Comparison of ENCODE assay signal across 14 cellular contexts in genomic region chr16:9821331-9821730, GRCh38.
"Had no signal": no experiment of that assay in that cellular context is flagged by ENCODE, and none has a peak within 500 bp of the region (broad histone marks: within the 10 kb centered on the region; RNA-seq: fewer than 3 reads in every experiment).

No MANE protein-coding gene starts in this region.

- H3K4me1 Mint-ChIP-seq: naive B cell; stimulated activated naive B cell treated with anti-CD40 and anti-IgM and Interleukin-4, amounts not matched to agents 10 μg/mL and 1 μg/mL and 100 μg/mL, for 72 hours had no signal

- H3K4me3 ChIP-seq: ascending aorta, heart right ventricle, lower lobe of right lung, upper lobe of right lung had no signal

- H3K9ac ChIP-seq: parathyroid adenoma had no signal

- H3K27ac ChIP-seq: ascending aorta, heart right ventricle, lower lobe of right lung, neutrophil, parathyroid adenoma, upper lobe of right lung had no signal

- H3K9me3 ChIP-seq: ascending aorta, heart right ventricle, lower lobe of right lung, neutrophil, upper lobe of right lung had no signal

- H3K9me3 Mint-ChIP-seq: stimulated activated naive B cell treated with anti-CD40 and anti-IgM and Interleukin-4, amounts not matched to agents 10 μg/mL and 1 μg/mL and 100 μg/mL, for 72 hours had no signal

- H3K4me3 Mint-ChIP-seq: naive B cell; stimulated activated naive B cell treated with anti-CD40 and anti-IgM and Interleukin-4, amounts not matched to agents 10 μg/mL and 1 μg/mL and 100 μg/mL, for 72 hours; T-helper 2 cell treated with Interferon-gamma antibody and Interleukin-4, amounts not matched to agents 5 μg/mL and 100 μg/mL, for 36 hours had no signal

- H3K36me3 Mint-ChIP-seq: naive B cell; stimulated activated naive B cell treated with anti-CD40 and anti-IgM and Interleukin-4, amounts not matched to agents 10 μg/mL and 1 μg/mL and 100 μg/mL, for 72 hours had no signal

- H3K36me3 ChIP-seq: ascending aorta, heart right ventricle, lower lobe of right lung, neutrophil, upper lobe of right lung had no signal

- H3K4me1 ChIP-seq: ascending aorta, heart right ventricle, lower lobe of right lung, parathyroid adenoma, upper lobe of right lung had no signal

- H3K27me3 ChIP-seq: ascending aorta had no signal

- DNase-seq: activated naive CD4-positive, alpha-beta T cell; activated T-cell treated with anti-CD3 and anti-CD28 coated beads for 4 hours; effector CD8-positive, alpha-beta T cell; heart right ventricle; left colon; lower lobe of right lung; naive B cell; stimulated activated CD4-positive, alpha-beta T cell treated with anti-CD3 and anti-CD28 coated beads, Interleukin-2, amount 100 ng/mL, for 48 hours; stimulated activated naive B cell treated with anti-CD40 and anti-IgM and Interleukin-4, amounts not matched to agents 10 μg/mL and 1 μg/mL and 100 μg/mL, for 72 hours; upper lobe of right lung had no signal

- H3K27ac Mint-ChIP-seq: naive B cell; stimulated activated naive B cell treated with anti-CD40 and anti-IgM and Interleukin-4, amounts not matched to agents 10 μg/mL and 1 μg/mL and 100 μg/mL, for 72 hours; T-helper 2 cell treated with Interferon-gamma antibody and Interleukin-4, amounts not matched to agents 5 μg/mL and 100 μg/mL, for 36 hours had no signal
